ENCODE assay signal across 1 cellular context in the genomic region with DNA sequence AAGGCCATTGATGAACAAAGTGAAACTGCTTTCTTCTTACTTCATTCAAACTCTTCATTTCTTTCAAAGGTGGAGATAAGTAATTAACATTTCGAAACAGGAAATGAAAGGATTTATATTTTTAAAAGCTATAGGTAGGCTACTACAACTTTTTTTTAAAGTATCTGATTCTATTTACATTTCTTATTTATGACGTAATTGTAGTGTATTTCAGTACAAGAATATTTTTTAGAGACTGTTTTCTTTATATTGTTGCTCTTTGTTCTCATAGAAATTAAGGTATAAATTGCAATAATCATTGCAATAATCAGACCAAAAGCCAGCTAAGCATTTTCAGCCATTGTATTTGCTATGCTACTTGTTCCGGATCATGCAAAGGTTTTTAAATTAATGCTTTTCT.
TF ChIP-seq lines count a peak whose summit lies in the region.

No MANE protein-coding gene starts in this region.

TF ChIP-seq in GM12878, 131 proteins besides CTCF, POLR2A, EP300 and RAD21 (continued from another document):
- TF ChIP-seq JUND (IDR thresholded peaks at IDR 0.05; ENCODE audit: low read depth, low read length) = no peak
